Comparison of ENCODE assay signal across 1 cellular context in genomic region chr4:168677879-168678278, GRCh38.
TF ChIP-seq lines count a peak whose summit lies in the region.

No MANE protein-coding gene starts in this region.

TF ChIP-seq in HepG2, 621 proteins besides CTCF, POLR2A, EP300 and RAD21 (continued from another document):
- TF ChIP-seq IKZF5 (CRISPR knock-in tag; IDR thresholded peaks at IDR 0.05) (no peak), TFE3 (CRISPR knock-in tag; IDR thresholded peaks at IDR 0.05) (peak; percentile 55), HMGXB4 (CRISPR knock-in tag; IDR thresholded peaks at IDR 0.05; ENCODE audit: borderline replicate concordance in 1 of 2, low read depth in 1 of 2) (no peak), ZMAT3 (CRISPR knock-in tag; conservative IDR thresholded peaks at IDR 0.05) (0 out of 2 replicates have a peak, but pooled peaks have one; percentile 59), RFX1 (IDR thresholded peaks at IDR 0.05) (no peak), ZSCAN21 (CRISPR knock-in tag; IDR thresholded peaks at IDR 0.05; ENCODE audit: borderline replicate concordance) (0 out of 2 replicates have a peak, but pooled peaks have one; percentile 24), MED1 (CRISPR knock-in tag; IDR thresholded peaks at IDR 0.05) (0 out of 2 replicates have a peak, but pooled peaks have one; percentile 16), ZNF343 (CRISPR knock-in tag; IDR thresholded peaks at IDR 0.05) (no peak), TFDP1 (CRISPR knock-in tag; IDR thresholded peaks at IDR 0.05; ENCODE audit: borderline replicate concordance) (0 out of 2 replicates have a peak, but pooled peaks have one; percentile 17), HNRNPLL (IDR thresholded peaks at IDR 0.05; ENCODE audit: low read depth, low read length, poor library complexity, severe bottlenecking) (no peak), ZNF746 (CRISPR knock-in tag; IDR thresholded peaks at IDR 0.05) (0 out of 2 replicates have a peak, but pooled peaks have one; percentile 40), MLX (CRISPR knock-in tag; IDR thresholded peaks at IDR 0.05) (peak; percentile 84; the same call in 1 of the 2 replicates), ZNF616 (CRISPR knock-in tag; IDR thresholded peaks at IDR 0.05; ENCODE audit: low read depth) (peak; percentile 39; the same call in 1 of the 2 replicates), FOSL2 (CRISPR knock-in tag; IDR thresholded peaks at IDR 0.05) (0 out of 2 replicates have a peak, but pooled peaks have one; percentile 5), ZNF546 (CRISPR knock-in tag; conservative IDR thresholded peaks at IDR 0.05) (no peak), MLLT10 (CRISPR knock-in tag; IDR thresholded peaks at IDR 0.05) (no peak), ZNF850 (CRISPR knock-in tag; conservative IDR thresholded peaks at IDR 0.05) (no peak), ZNF563 (CRISPR knock-in tag; IDR thresholded peaks at IDR 0.05) (no peak), RARA (CRISPR knock-in tag; IDR thresholded peaks at IDR 0.05) (peak; percentile 71)
